Comparison of ENCODE assay signal across 19 cellular contexts in genomic region chr13:109761695-109762094, GRCh38.
"Had no signal": no experiment of that assay in that cellular context is flagged by ENCODE, and none has a peak within 500 bp of the region (broad histone marks: within the 10 kb centered on the region; RNA-seq: fewer than 3 reads in every experiment).

No MANE protein-coding gene starts in this region.

- H3K27ac ChIP-seq: hepatocyte, parathyroid adenoma had no signal

- FAIRE-seq: TTC549 had no signal

- H3K4me3 ChIP-seq: hepatocyte had no signal

- DNase-seq: activated CD4-positive, alpha-beta T cell treated with anti-CD3 and anti-CD28 coated beads for 48 hours; activated CD8-positive, alpha-beta memory T cell treated with anti-CD3 and anti-CD28 coated beads, Interleukin-2, amount 50 U/mL, for 48 hours; activated gamma-delta T cell treated with Interleukin-2 at 50 U/mL for 16 hours; activated naive CD8-positive, alpha-beta T cell treated with anti-CD3 and anti-CD28 coated beads for 36 hours; anterior cingulate cortex; dermis blood vessel endothelial cell; effector memory CD8-positive, alpha-beta T cell; erythroblast; islet precursor cell; naive B cell; stimulated activated CD4-positive, alpha-beta T cell treated with anti-CD3 and anti-CD28 coated beads, Interleukin-4, amount 100 ng/mL, for 1 hour; stimulated activated naive CD4-positive, alpha-beta T cell; substantia nigra; trophoblast cell had no signal

- H2AFZ ChIP-seq: hepatocyte, parathyroid adenoma had no signal

- H3K79me2 ChIP-seq: parathyroid adenoma had no signal

- ATAC-seq: effector memory CD8-positive, alpha-beta T cell; left lobe of liver; WTC11 had no signal

- H3K9ac ChIP-seq: parathyroid adenoma had no signal

- H3K4me1 ChIP-seq: parathyroid adenoma had no signal

- H3K27me3 ChIP-seq: hepatocyte had no signal

- H3K4me2 ChIP-seq: hepatocyte had no signal
